In genomic region chr6:27472182-27472616, GRCh38 we compare ENCODE assay signal across 8 cellular contexts. TPM values are rescaled to one million over a fixed set of nuclear protein-coding genes. Genes with fewer than 3 reads are reported as not detected.
A peak's percentile ranks its signal among the peaks of the same experiment; 100 is the strongest.
DNase-seq lines count a peak whose midpoint lies in the region; ATAC-seq, FAIRE-seq and TF ChIP-seq lines count a peak whose summit lies in the region.

No MANE protein-coding gene starts in this region.

- H2AK5ac ChIP-seq in H1 (ENCODE audit: low read depth, low read length), result no peak overlapping the region

- no peak for TF ChIP-seq EP300 in H1 (IDR thresholded peaks at IDR 0.05; ENCODE audit: borderline replicate concordance in 1 of 2, low read depth in 2 of 2, low read length in 2 of 2)

- H4K91ac ChIP-seq in H1 (replicated peaks; ENCODE audit: insufficient read length, low read length), result no peak overlapping the region

- peak overlapping the region; percentile 93 for H3K4me3 ChIP-seq in AG10803 (ENCODE audit: low read length)
- peak overlapping the region; percentile 78 to 96 (median 82) for H3K4me3 ChIP-seq in H1 (ENCODE audit: extremely low read depth in 1 of 4, insufficient read depth in 2 of 4, low read depth in 3 of 4, low read length in 4 of 4)

- peaks cover 0 to 11% of the 10 kb centered on the region in 2 experiments; a peak in 2 of 4 replicates for H3K79me2 ChIP-seq in H1 (ENCODE audit: control insufficient read depth in 1 of 2, insufficient read depth in 2 of 2, low read length in 2 of 2)

- H2BK5ac ChIP-seq in H1 (ENCODE audit: low read depth, low read length), result peak overlapping the region; percentile 83; the same call in 1 of the 2 replicates

- H3K23me2 ChIP-seq in H1 (ENCODE audit: low read depth, low read length), result no peaks in the 10 kb centered on the region

- no peak; a peak in 1 of 4 replicates for TF ChIP-seq RAD21 in H1 (IDR thresholded peaks at IDR 0.05 in 1 of 2, conservative IDR thresholded peaks at IDR 0.05 in 1 of 2; ENCODE audit: low read depth in 2 of 2, low read length in 2 of 2)

- peak; percentile 35 for ATAC-seq in GM18870 (IDR thresholded peaks at IDR 0.05; ENCODE audit: unreplicated experiment)
- peak; percentile 28 for ATAC-seq in HG03139 (IDR thresholded peaks at IDR 0.05; ENCODE audit: unreplicated experiment)

- 6% methylated on average over 13 of the region's 13 CpGs; no CpG with 5 or more reads in 1 of the 2 experiments for WGBS in H1 (ENCODE audit: extremely low coverage in 1 of 2, insufficient coverage in 1 of 2, insufficient read length in 1 of 2, insufficient replicate concordance in 2 of 2, low coverage in 1 of 2, low lambda C conversion rate in 2 of 2, missing lambda C conversion rate in 1 of 2), 2 experiments

- no peak overlapping the region for H2BK20ac ChIP-seq in H1 (ENCODE audit: low read length)

- H3K4ac ChIP-seq in H1 (replicated peaks; ENCODE audit: insufficient read length, low read depth, low read length), result no peak overlapping the region

- peaks cover 0 to 2% (median 0%) of the 10 kb centered on the region in 4 experiments; a peak in 2 of 7 replicates for H3K4me1 ChIP-seq in H1 (replicated peaks in 1 of 4; ENCODE audit: control insufficient read depth in 3 of 4, insufficient read depth in 4 of 4, low read length in 3 of 4)

- peak overlapping the region; percentile 7 for H2BK12ac ChIP-seq in H1 (ENCODE audit: low read depth, low read length)

- no peaks in the 10 kb centered on the region for H3K79me1 ChIP-seq in H1 (ENCODE audit: low read depth, low read length)

- H3K56ac ChIP-seq in H1 (replicated peaks; ENCODE audit: insufficient read length, low read depth, low read length), result peak overlapping the region; percentile 43

- no peaks in the 10 kb centered on the region for H4K20me1 ChIP-seq in H1 (replicated peaks in 1 of 2; ENCODE audit: control insufficient read depth in 1 of 2, insufficient read depth in 2 of 2, low read length in 2 of 2)

- CTCF ChIA-PET in H1 (lab: Charles Lee; ENCODE audit: partially characterized antibody), result interaction anchor here (0.7 to 1.2 kb wide), 5 partner anchors 17 to 233 kb away, joined by 3 to 4 read pairs (median 3); no protein-coding TSS in a partner anchor

- peak overlapping the region; percentile 91 for H2AFZ ChIP-seq in H1 (ENCODE audit: low read length)

- no peak for TF ChIP-seq CTCF in AG10803 (conservative IDR thresholded peaks at IDR 0.05; ENCODE audit: low read length)
- no peak for TF ChIP-seq CTCF in H1 (IDR thresholded peaks at IDR 0.05; ENCODE audit: control extremely low read depth in 1 of 3, insufficient read depth in 1 of 3, low read depth in 1 of 3, low read length in 3 of 3)

- no peaks in the 10 kb centered on the region for H3K9me3 ChIP-seq in H1 (ENCODE audit: insufficient read depth in 2 of 2, low read depth in 1 of 2, low read length in 1 of 2)

- peak overlapping the region; percentile 84 for H3K27ac ChIP-seq in H1 (ENCODE audit: low read depth, low read length)

- H3K36me3 ChIP-seq in H1 (ENCODE audit: control insufficient read depth in 2 of 4, insufficient read depth in 4 of 4, low read length in 3 of 4), result peaks cover 0 to 7% (median 1%) of the 10 kb centered on the region in 4 experiments; a peak in 3 of 8 replicates

- H3K18ac ChIP-seq in H1 (ENCODE audit: extremely low read depth, low read length), result peak overlapping the region; percentile 6; the same call in 1 of the 2 replicates

- POLR2A ChIA-PET in H1 (lab: Charles Lee; ENCODE audit: partially characterized antibody), result interaction anchor here (0.6 to 2.1 kb wide), 7 partner anchors 11 to 339 kb away, joined by 3 to 9 read pairs (median 4); partner anchors contain the start of gene ZNF391

- H2BK120ac ChIP-seq in H1 (replicated peaks; ENCODE audit: low read depth, low read length), result no peak overlapping the region

- H3K27me3 ChIP-seq in H1 (replicated peaks in 1 of 4; ENCODE audit: control insufficient read depth in 3 of 4, extremely low read depth in 1 of 4, insufficient read depth in 3 of 4, low read length in 3 of 4), result no peaks in the 10 kb centered on the region; a peak in 3 of 7 replicates

- H3K9ac ChIP-seq in H1 (replicated peaks in 1 of 4; ENCODE audit: extremely low read depth in 1 of 4, low read depth in 3 of 4, low read length in 3 of 4), result peak overlapping the region; percentile 82 to 90 (median 86)

- H4K5ac ChIP-seq in H1 (ENCODE audit: insufficient read length, low read depth, low read length), result peak overlapping the region; percentile 32

- no peak overlapping the region for H3K14ac ChIP-seq in H1 (ENCODE audit: insufficient read length)

- no peak for FAIRE-seq in H1 (lab: Jason Lieb, UNC)

- peak overlapping the region; percentile 81; the same call in 1 of the 2 replicates for H4K8ac ChIP-seq in H1 (ENCODE audit: extremely low read depth, insufficient read depth, low read length)

- H3K4me2 ChIP-seq in H1 (ENCODE audit: insufficient read depth in 1 of 2, low read depth in 2 of 2, low read length in 2 of 2), result peak overlapping the region; percentile 88 to 93

- H3K23ac ChIP-seq in H1 (ENCODE audit: insufficient read length), result no peak overlapping the region

- TF ChIP-seq POLR2A in H1 (IDR thresholded peaks at IDR 0.05; ENCODE audit: control extremely low read depth in 1 of 2, low read depth in 2 of 2, low read length in 2 of 2), result peak in 1 of 2 experiments; percentile 71; a peak in 1 of 3 replicates

- peak; percentile 56 for DNase-seq in AG10803 (ENCODE audit: low read depth)
- peak; percentile 71 to 82 for DNase-seq in NCI-H526 (lab: John Stamatoyannopoulos, UW)
- DNase-seq in activated CD4-positive, alpha-beta T cell treated with anti-CD3 and anti-CD28 coated beads, Interleukin-2, amount 50 U/mL, for 4 hours, result peak; percentile 55 to 64
- DNase-seq in H1 (ENCODE audit: low read depth in 1 of 2, low spot score in 2 of 2), result no peak
- DNase-seq in middle frontal gyrus (ENCODE audit: extremely low spot score, low spot score), result peak; percentile 34
- peak; percentile 37 to 46 for DNase-seq in stimulated activated CD8-positive, alpha-beta memory T cell treated with anti-CD3 and anti-CD28 coated beads, Interleukin-2, amount 100 ng/mL, for 48 hours (ENCODE audit: low read depth in 2 of 2)

- no peak overlapping the region for H2BK15ac ChIP-seq in H1 (ENCODE audit: low read length)

TF ChIP-seq in H1, 55 proteins besides CTCF, POLR2A, EP300 and RAD21:
- TF ChIP-seq SIX5 (IDR thresholded peaks at IDR 0.05; ENCODE audit: low read depth, low read length) (no peak), JUND (IDR thresholded peaks at IDR 0.05; ENCODE audit: low read length) (no peak), ASH2L (IDR thresholded peaks at IDR 0.05; ENCODE audit: low read length) (no peak), CREB1 (IDR thresholded peaks at IDR 0.05) (peak; percentile 95), GABPA (IDR thresholded peaks at IDR 0.05; ENCODE audit: borderline replicate concordance, insufficient read depth, low read length) (no peak), KDM1A (IDR thresholded peaks at IDR 0.05; ENCODE audit: borderline replicate concordance, low read length) (no peak)
TF ChIP-seq in H1: peak in this region for 1.

RNA-seq across cellular contexts. Expression of gene ZNF184, which starts 0.7 kb away (rescaled TPM):
- total RNA-seq in H1 (2021; fragmentation: NEBNext Ultra II Directional; extraction: Animal tissue kit (Norgen Biotek cat#: 25700)), result 11.7 and 12.3 TPM in 2 replicates
- 1.1 and 1.9 TPM in 2 replicates for polyA plus RNA-seq in H1 (2011; rRNA removed)
- 2.4 TPM for polyA plus RNA-seq in H1 (2011; cell fraction: cytosol; rRNA removed)
- polyA plus RNA-seq in H1 (2011; cell fraction: nucleus; rRNA removed), result 1.1 TPM
- 3.1 to 5.6 TPM (median 3.5 TPM) in 4 replicates for polyA plus RNA-seq in H1 (2012, experiment 1 of 2)
- 0.35 TPM for polyA plus RNA-seq in H1 (2012, experiment 2 of 2)
- 8.5 TPM for polyA plus RNA-seq in H1 (2013, experiment 1 of 2)
- 8.1 TPM for polyA plus RNA-seq in H1 (2013, experiment 2 of 2)
- polyA minus RNA-seq in H1 (2011; rRNA and poly(A)+ RNA removed), result 6.3 and 7.7 TPM in 2 replicates
- 5.1 TPM for polyA minus RNA-seq in H1 (2011; cell fraction: cytosol; rRNA and poly(A)+ RNA removed)
- polyA minus RNA-seq in H1 (2011; cell fraction: nucleus; rRNA and poly(A)+ RNA removed), result 11.6 TPM

Comparison
In these comparisons a context has a peak if more than half of its experiments do, and no peak if none do; other contexts are left out.
1. DNase-seq: peak in AG10803 (single experiment), NCI-H526 (2 of 2), activated CD4-positive, alpha-beta T cell treated with anti-CD3 and anti-CD28 coated beads, Interleukin-2, amount 50 U/mL, for 4 hours (2 of 2), middle frontal gyrus (single experiment) and stimulated activated CD8-positive, alpha-beta memory T cell treated with anti-CD3 and anti-CD28 coated beads, Interleukin-2, amount 100 ng/mL, for 48 hours (2 of 2); none in H1 (0 of 2).